1 cellular context compared by ENCODE assay signal in the genomic region with DNA sequence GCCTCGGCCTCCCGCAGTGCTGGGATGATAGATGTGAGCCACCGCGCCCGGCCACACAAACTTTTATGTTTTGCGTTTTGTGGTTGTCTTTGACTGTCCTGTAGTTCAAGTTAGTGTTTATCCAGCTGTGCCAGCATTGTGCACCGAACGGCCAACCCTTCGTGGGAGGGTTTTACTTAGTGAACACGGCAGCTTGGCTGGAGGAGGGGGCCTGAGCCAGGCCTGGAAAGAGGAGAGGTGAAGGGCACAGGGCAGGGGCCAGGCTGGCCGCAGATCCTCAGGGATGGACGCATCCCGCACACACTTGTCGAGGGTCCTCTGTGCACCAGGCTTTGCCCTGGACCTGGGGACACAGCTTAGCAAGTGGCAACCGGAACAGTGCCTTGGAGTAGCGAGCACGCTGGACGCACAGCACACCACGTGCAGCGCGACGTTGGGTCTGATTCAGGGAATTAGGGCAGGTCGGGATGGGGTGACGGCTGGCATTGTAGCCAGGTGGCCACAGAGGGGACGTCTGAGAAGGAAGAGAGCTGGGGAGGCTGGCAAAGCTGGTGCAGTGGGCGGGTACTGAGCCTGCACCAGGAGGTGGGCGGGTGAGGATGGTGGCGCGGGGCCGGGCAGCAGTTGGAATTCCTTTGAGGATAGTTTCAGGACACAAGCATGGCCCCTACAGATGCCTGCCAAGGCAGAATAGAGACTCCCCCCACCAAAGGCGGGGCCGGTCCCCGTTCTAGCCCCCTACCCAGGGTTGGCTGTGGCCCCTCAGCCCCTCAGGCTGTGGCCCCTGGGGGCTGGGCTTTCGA.
TF ChIP-seq lines count a peak whose summit lies in the region.

No MANE protein-coding gene starts in this region.

TF ChIP-seq in H1, 55 proteins besides CTCF, POLR2A, EP300 and RAD21:
- no peak for TF ChIP-seq JUN (IDR thresholded peaks at IDR 0.05; ENCODE audit: low read depth, low read length)
- TF ChIP-seq RBBP5 (IDR thresholded peaks at IDR 0.05; ENCODE audit: borderline replicate concordance, low read depth, low read length), result no peak
- TF ChIP-seq SP2 (IDR thresholded peaks at IDR 0.05; ENCODE audit: low read length), result no peak
- TF ChIP-seq SP4 (IDR thresholded peaks at IDR 0.05; ENCODE audit: low read length), result no peak
- no peak for TF ChIP-seq POLR2AphosphoS5 (IDR thresholded peaks at IDR 0.05; ENCODE audit: low read depth, low read length)
- no peak for TF ChIP-seq ZNF274 (IDR thresholded peaks at IDR 0.05; ENCODE audit: borderline replicate concordance, extremely low read depth, low read length)
- no peak for TF ChIP-seq TAF7 (optimal IDR thresholded peaks at IDR 0.05; ENCODE audit: borderline replicate concordance, low read depth, low read length)
- TF ChIP-seq KDM1A (IDR thresholded peaks at IDR 0.05; ENCODE audit: borderline replicate concordance, low read length), result no peak
- TF ChIP-seq NANOG (IDR thresholded peaks at IDR 0.05; ENCODE audit: insufficient read depth, low read depth, low read length, poor library complexity, severe bottlenecking), result no peak
- TF ChIP-seq, protein P1, sequence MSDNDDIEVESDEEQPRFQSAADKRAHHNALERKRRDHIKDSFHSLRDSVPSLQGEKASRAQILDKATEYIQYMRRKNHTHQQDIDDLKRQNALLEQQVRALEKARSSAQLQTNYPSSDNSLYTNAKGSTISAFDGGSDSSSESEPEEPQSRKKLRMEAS (IDR thresholded peaks at IDR 0.05), result no peak
- TF ChIP-seq BCL11A (IDR thresholded peaks at IDR 0.05; ENCODE audit: low read depth in 2 of 2, low read length in 2 of 2), result no peak
- no peak for TF ChIP-seq CBX5 (IDR thresholded peaks at IDR 0.05; ENCODE audit: low read depth, low read length)
- TF ChIP-seq YY1 (IDR thresholded peaks at IDR 0.05; ENCODE audit: low read depth, low read length), result no peak
